ENCODE assay signal across 20 cellular contexts in the genomic region with DNA sequence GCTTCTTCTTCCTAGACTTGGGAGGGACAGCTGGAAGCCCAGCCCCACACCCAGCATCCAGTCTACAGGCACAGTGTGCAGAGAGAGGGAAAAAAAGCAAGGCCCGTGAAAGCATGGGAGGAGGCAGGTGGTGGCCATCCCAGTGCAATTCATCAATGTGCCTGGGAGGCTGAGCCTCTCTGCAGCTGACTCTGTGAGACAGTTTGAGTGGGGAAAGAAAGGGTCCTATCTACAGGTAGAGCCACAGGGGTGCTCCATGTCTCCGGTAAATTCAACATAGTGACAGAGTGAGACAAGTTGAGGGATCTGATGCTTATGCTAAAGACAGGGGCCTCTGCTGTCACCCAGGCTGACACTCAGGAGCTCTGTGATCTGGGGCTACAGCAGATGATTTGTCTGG.
DNase-seq lines count a peak whose midpoint lies in the region; ATAC-seq, FAIRE-seq and TF ChIP-seq lines count a peak whose summit lies in the region.
"Had no signal": no experiment of that assay in that cellular context is flagged by ENCODE, and none has a peak within 500 bp of the region (broad histone marks: within the 10 kb centered on the region; RNA-seq: fewer than 3 reads in every experiment).

No MANE protein-coding gene starts in this region.

- no peak for TF ChIP-seq POLR2A in prostate gland (IDR thresholded peaks at IDR 0.05)

- DNase-seq in HTR-8/SVneo (ENCODE audit: insufficient read length, low spot score), result no peak
- peak; percentile 30 to 54 for DNase-seq in SJCRH30
- peak; percentile 62 for DNase-seq in mesenteric fat pad (ENCODE audit: low spot score)
- DNase-seq in prostate gland (ENCODE audit: low spot score), result no peak
- no peak for DNase-seq in NCI-H526 treated with DMSO at 0.1 percent for 48 hours (lab: John Stamatoyannopoulos, UW)
- no peak for DNase-seq in HEK293T (ENCODE audit: extremely low spot score)
- DNase-seq: DMS53, GDM1, Karpas-422, NCI-H1694, NCI-H2081, NCI-H2171, NCI-H345, NCI-H524 had no signal

- no peak for TF ChIP-seq CTCF in prostate gland (IDR thresholded peaks at IDR 0.05)

- CTCF ChIA-PET in HEK293T (lab: Yijun Ruan, JAX), result interaction anchor here (0.6 to 1.7 kb wide), 2 partner anchors 264 to 951 kb away, joined by 4 to 9 read pairs; no protein-coding TSS in a partner anchor

- ATAC-seq in GM21619 (IDR thresholded peaks at IDR 0.05; ENCODE audit: unreplicated experiment), result no peak
- ATAC-seq: HCT116, Right ventricle myocardium inferior had no signal

- H3K4me1 ChIP-seq in SJCRH30 (peaks cover 54% of the 10 kb centered on the region), prostate gland (replicated peaks) (peaks cover 18% of the 10 kb centered on the region)

- H3K9me3 ChIP-seq in SJCRH30 (replicated peaks) (no peaks in the 10 kb centered on the region), prostate gland (no peaks in the 10 kb centered on the region)

- POLR2A ChIA-PET in HEK293T (lab: Yijun Ruan, JAX), result no interaction called here

- peak; percentile 23 for FAIRE-seq in HTR-8/SVneo (lab: Jason Lieb, UNC)
- FAIRE-seq: A204.1, D721Med, H1 had no signal

- H3K36me3 ChIP-seq in SJCRH30 (no peaks in the 10 kb centered on the region), prostate gland (no peaks in the 10 kb centered on the region)

- intact Hi-C loops in prostate gland (cut with DNase I), result no loop called here

- 86% methylated on average over 2 of the region's 2 CpGs for WGBS in prostate gland

- H3K27ac ChIP-seq in SJCRH30 (no peak overlapping the region), prostate gland (peak overlapping the region; percentile 32 to 42)

- H3K27me3 ChIP-seq in SJCRH30 (no peaks in the 10 kb centered on the region), prostate gland (replicated peaks; ENCODE audit: insufficient read depth) (no peaks in the 10 kb centered on the region)

- H3K4me3 ChIP-seq in SJCRH30 (no peak overlapping the region), prostate gland (no peak overlapping the region)

TF ChIP-seq in HEK293T, 16 proteins besides CTCF, POLR2A, EP300 and RAD21:
- TF ChIP-seq ZNF384 (IDR thresholded peaks at IDR 0.05), result no peak
- TF ChIP-seq BHLHE40 (IDR thresholded peaks at IDR 0.05; ENCODE audit: borderline replicate concordance), result no peak
- TF ChIP-seq FOXM1 (IDR thresholded peaks at IDR 0.05; ENCODE audit: borderline replicate concordance), result no peak
- TF ChIP-seq FOXK2 (IDR thresholded peaks at IDR 0.05), result no peak
- TF ChIP-seq SUZ12 (IDR thresholded peaks at IDR 0.05), result no peak
- TF ChIP-seq SP1 (IDR thresholded peaks at IDR 0.05), result no peak
- TF ChIP-seq ELF4 (IDR thresholded peaks at IDR 0.05), result no peak
- no peak for TF ChIP-seq TARDBP (IDR thresholded peaks at IDR 0.05)
- no peak for TF ChIP-seq CTBP1 (IDR thresholded peaks at IDR 0.05; ENCODE audit: borderline replicate concordance)

Comparison
In these comparisons a context has a peak if more than half of its experiments do, and no peak if none do; other contexts are left out.
1. DNase-seq: peak in SJCRH30 (2 of 2) and mesenteric fat pad (single experiment); none in HTR-8/SVneo (single experiment), prostate gland (single experiment), NCI-H526 treated with DMSO at 0.1 percent for 48 hours (single experiment) and HEK293T (single experiment).